Comparison of ENCODE assay signal across 1 cellular context in the genomic region with DNA sequence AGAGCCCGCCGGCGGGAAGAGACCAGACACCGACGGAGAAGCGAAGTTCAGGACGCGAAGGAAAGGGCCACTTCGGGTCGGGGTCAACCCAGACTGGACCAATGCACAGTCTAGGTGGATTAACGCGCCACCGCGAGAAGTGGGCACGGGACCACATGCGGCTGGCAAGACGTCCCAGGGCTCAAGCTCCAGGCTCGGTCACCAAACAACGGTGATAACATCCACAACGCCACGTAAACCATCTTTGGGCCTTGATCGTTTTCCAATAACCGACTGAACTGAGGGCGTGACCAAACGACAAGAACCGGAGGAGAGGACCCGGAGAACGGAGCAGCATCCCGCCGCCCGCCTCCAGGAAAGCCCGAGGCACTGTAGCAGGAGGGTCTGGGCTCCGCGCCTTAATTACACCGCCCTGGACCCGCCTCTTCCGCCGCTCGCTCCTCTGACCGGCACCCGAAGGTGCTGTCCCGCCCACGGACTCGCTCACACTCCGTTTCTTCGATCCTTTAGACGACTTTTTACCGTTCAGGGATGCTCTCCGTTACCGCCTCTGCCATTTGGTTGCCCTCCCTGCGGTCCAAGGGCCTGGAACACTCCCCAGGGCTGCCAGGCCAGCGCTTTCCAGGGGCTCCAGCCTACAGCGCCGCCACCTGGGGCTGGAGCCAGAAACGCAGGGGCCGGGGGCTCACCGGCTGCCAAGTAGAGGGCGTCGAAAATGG.
TF ChIP-seq lines count a peak whose summit lies in the region.

No MANE protein-coding gene starts in this region.

TF ChIP-seq in HEK293, 187 proteins besides CTCF, POLR2A, EP300 and RAD21 (continued from another document):
- TF ChIP-seq, protein P1, sequence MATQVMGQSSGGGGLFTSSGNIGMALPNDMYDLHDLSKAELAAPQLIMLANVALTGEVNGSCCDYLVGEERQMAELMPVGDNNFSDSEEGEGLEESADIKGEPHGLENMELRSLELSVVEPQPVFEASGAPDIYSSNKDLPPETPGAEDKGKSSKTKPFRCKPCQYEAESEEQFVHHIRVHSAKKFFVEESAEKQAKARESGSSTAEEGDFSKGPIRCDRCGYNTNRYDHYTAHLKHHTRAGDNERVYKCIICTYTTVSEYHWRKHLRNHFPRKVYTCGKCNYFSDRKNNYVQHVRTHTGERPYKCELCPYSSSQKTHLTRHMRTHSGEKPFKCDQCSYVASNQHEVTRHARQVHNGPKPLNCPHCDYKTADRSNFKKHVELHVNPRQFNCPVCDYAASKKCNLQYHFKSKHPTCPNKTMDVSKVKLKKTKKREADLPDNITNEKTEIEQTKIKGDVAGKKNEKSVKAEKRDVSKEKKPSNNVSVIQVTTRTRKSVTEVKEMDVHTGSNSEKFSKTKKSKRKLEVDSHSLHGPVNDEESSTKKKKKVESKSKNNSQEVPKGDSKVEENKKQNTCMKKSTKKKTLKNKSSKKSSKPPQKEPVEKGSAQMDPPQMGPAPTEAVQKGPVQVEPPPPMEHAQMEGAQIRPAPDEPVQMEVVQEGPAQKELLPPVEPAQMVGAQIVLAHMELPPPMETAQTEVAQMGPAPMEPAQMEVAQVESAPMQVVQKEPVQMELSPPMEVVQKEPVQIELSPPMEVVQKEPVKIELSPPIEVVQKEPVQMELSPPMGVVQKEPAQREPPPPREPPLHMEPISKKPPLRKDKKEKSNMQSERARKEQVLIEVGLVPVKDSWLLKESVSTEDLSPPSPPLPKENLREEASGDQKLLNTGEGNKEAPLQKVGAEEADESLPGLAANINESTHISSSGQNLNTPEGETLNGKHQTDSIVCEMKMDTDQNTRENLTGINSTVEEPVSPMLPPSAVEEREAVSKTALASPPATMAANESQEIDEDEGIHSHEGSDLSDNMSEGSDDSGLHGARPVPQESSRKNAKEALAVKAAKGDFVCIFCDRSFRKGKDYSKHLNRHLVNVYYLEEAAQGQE (tag by site-specific recombination; IDR thresholded peaks at IDR 0.05) = peak; percentile 62; the same call in 1 of the 2 replicates
- no peak for TF ChIP-seq ZNF404 (tag by site-specific recombination; IDR thresholded peaks at IDR 0.05)
- TF ChIP-seq TCF7L2 (IDR thresholded peaks at IDR 0.05; ENCODE audit: borderline replicate concordance, low read depth, low read length) = no peak
- no peak for TF ChIP-seq ZNF350 (tag by site-specific recombination; IDR thresholded peaks at IDR 0.05)
- no peak for TF ChIP-seq ZNF184 (tag by site-specific recombination; IDR thresholded peaks at IDR 0.05)
- no peak for TF ChIP-seq ZNF366 (tag by site-specific recombination; conservative IDR thresholded peaks at IDR 0.05)
- TF ChIP-seq GLIS2 (tag by site-specific recombination; IDR thresholded peaks at IDR 0.05) = peak; percentile 65
- TF ChIP-seq, protein P2, sequence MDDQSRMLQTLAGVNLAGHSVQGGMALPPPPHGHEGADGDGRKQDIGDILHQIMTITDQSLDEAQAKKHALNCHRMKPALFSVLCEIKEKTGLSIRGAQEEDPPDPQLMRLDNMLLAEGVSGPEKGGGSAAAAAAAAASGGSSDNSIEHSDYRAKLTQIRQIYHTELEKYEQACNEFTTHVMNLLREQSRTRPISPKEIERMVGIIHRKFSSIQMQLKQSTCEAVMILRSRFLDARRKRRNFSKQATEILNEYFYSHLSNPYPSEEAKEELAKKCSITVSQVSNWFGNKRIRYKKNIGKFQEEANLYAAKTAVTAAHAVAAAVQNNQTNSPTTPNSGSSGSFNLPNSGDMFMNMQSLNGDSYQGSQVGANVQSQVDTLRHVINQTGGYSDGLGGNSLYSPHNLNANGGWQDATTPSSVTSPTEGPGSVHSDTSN (CRISPR knock-in tag; IDR thresholded peaks at IDR 0.05) = peak; percentile 32
- TF ChIP-seq ZNF169 (tag by site-specific recombination; IDR thresholded peaks at IDR 0.05) = no peak
- TF ChIP-seq ZNF670 (tag by site-specific recombination; IDR thresholded peaks at IDR 0.05; ENCODE audit: low read depth) = no peak
- TF ChIP-seq ZNF138 (tag by site-specific recombination; IDR thresholded peaks at IDR 0.05; ENCODE audit: borderline replicate concordance) = no peak
- TF ChIP-seq, protein P3, sequence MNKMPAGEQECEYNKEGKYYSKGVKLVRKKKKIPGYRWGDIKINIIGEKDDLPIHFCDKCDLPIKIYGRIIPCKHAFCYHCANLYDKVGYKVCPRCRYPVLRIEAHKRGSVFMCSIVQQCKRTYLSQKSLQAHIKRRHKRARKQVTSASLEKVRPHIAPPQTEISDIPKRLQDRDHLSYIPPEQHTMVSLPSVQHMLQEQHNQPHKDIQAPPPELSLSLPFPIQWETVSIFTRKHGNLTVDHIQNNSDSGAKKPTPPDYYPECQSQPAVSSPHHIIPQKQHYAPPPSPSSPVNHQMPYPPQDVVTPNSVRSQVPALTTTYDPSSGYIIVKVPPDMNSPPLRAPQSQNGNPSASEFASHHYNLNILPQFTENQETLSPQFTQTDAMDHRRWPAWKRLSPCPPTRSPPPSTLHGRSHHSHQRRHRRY (tag by site-specific recombination; IDR thresholded peaks at IDR 0.05) = 0 out of 2 replicates have a peak, but pooled peaks have one; percentile 50
- TF ChIP-seq ZBTB17 (tag by site-specific recombination; IDR thresholded peaks at IDR 0.05) = peak; percentile 85
- no peak for TF ChIP-seq ZSCAN23 (tag by site-specific recombination; IDR thresholded peaks at IDR 0.05)
- TF ChIP-seq BCL11A (tag by site-specific recombination; IDR thresholded peaks at IDR 0.05; ENCODE audit: low read depth) = 0 out of 2 replicates have a peak, but pooled peaks have one; percentile 32
- TF ChIP-seq, protein P4, sequence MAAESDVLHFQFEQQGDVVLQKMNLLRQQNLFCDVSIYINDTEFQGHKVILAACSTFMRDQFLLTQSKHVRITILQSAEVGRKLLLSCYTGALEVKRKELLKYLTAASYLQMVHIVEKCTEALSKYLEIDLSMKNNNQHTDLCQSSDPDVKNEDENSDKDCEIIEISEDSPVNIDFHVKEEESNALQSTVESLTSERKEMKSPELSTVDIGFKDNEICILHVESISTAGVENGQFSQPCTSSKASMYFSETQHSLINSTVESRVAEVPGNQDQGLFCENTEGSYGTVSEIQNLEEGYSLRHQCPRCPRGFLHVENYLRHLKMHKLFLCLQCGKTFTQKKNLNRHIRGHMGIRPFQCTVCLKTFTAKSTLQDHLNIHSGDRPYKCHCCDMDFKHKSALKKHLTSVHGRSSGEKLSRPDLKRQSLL (tag by site-specific recombination; IDR thresholded peaks at IDR 0.05) = peak; percentile 70
- TF ChIP-seq, protein P5, sequence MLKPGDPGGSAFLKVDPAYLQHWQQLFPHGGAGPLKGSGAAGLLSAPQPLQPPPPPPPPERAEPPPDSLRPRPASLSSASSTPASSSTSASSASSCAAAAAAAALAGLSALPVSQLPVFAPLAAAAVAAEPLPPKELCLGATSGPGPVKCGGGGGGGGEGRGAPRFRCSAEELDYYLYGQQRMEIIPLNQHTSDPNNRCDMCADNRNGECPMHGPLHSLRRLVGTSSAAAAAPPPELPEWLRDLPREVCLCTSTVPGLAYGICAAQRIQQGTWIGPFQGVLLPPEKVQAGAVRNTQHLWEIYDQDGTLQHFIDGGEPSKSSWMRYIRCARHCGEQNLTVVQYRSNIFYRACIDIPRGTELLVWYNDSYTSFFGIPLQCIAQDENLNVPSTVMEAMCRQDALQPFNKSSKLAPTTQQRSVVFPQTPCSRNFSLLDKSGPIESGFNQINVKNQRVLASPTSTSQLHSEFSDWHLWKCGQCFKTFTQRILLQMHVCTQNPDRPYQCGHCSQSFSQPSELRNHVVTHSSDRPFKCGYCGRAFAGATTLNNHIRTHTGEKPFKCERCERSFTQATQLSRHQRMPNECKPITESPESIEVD (tag by site-specific recombination; IDR thresholded peaks at IDR 0.05) = no peak
- 0 out of 2 replicates have a peak, but pooled peaks have one; percentile 52 for TF ChIP-seq ZNF394 (tag by site-specific recombination; IDR thresholded peaks at IDR 0.05; ENCODE audit: borderline replicate concordance)
- TF ChIP-seq EGR2 (tag by site-specific recombination; IDR thresholded peaks at IDR 0.05; ENCODE audit: low read depth) = peak; percentile 90
- TF ChIP-seq ZNF248 (tag by site-specific recombination; IDR thresholded peaks at IDR 0.05) = no peak
- TF ChIP-seq, protein P6, sequence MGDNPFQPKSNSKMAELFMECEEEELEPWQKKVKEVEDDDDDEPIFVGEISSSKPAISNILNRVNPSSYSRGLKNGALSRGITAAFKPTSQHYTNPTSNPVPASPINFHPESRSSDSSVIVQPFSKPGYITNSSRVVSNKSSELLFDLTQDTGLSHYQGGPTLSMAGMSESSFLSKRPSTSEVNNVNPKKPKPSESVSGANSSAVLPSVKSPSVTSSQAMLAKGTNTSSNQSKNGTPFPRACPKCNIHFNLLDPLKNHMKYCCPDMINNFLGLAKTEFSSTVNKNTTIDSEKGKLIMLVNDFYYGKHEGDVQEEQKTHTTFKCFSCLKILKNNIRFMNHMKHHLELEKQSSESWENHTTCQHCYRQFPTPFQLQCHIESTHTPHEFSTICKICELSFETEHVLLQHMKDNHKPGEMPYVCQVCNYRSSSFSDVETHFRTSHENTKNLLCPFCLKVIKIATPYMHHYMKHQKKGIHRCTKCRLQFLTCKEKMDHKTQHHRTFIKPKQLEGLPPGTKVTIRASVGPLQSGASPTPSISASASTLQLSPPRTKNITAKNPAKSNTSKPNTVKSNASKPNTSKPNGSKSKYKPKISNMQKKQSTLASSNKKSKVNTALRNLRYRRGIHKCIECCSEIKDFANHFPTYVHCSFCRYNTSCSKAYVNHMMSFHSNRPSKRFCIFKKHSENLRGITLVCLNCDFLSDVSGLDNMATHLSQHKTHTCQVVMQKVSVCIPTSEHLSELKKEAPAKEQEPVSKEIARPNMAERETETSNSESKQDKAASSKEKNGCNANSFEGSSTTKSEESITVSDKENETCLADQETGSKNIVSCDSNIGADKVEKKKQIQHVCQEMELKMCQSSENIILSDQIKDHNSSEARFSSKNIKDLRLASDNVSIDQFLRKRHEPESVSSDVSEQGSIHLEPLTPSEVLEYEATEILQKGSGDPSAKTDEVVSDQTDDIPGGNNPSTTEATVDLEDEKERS (tag by site-specific recombination; IDR thresholded peaks at IDR 0.05) = peak; percentile 5; the same call in 1 of the 2 replicates
- TF ChIP-seq, protein P7, sequence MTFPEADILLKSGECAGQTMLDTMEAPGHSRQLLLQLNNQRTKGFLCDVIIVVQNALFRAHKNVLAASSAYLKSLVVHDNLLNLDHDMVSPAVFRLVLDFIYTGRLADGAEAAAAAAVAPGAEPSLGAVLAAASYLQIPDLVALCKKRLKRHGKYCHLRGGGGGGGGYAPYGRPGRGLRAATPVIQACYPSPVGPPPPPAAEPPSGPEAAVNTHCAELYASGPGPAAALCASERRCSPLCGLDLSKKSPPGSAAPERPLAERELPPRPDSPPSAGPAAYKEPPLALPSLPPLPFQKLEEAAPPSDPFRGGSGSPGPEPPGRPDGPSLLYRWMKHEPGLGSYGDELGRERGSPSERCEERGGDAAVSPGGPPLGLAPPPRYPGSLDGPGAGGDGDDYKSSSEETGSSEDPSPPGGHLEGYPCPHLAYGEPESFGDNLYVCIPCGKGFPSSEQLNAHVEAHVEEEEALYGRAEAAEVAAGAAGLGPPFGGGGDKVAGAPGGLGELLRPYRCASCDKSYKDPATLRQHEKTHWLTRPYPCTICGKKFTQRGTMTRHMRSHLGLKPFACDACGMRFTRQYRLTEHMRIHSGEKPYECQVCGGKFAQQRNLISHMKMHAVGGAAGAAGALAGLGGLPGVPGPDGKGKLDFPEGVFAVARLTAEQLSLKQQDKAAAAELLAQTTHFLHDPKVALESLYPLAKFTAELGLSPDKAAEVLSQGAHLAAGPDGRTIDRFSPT (tag by site-specific recombination; IDR thresholded peaks at IDR 0.05) = peak; percentile 50; the same call in 1 of the 2 replicates
- TF ChIP-seq, protein P8, sequence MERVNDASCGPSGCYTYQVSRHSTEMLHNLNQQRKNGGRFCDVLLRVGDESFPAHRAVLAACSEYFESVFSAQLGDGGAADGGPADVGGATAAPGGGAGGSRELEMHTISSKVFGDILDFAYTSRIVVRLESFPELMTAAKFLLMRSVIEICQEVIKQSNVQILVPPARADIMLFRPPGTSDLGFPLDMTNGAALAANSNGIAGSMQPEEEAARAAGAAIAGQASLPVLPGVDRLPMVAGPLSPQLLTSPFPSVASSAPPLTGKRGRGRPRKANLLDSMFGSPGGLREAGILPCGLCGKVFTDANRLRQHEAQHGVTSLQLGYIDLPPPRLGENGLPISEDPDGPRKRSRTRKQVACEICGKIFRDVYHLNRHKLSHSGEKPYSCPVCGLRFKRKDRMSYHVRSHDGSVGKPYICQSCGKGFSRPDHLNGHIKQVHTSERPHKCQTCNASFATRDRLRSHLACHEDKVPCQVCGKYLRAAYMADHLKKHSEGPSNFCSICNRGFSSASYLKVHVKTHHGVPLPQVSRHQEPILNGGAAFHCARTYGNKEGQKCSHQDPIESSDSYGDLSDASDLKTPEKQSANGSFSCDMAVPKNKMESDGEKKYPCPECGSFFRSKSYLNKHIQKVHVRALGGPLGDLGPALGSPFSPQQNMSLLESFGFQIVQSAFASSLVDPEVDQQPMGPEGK (tag by site-specific recombination; IDR thresholded peaks at IDR 0.05) = peak; percentile 86
- no peak for TF ChIP-seq ZFP3 (tag by site-specific recombination; IDR thresholded peaks at IDR 0.05; ENCODE audit: low read depth)
- TF ChIP-seq ZNF223 (tag by site-specific recombination; IDR thresholded peaks at IDR 0.05) = no peak
- TF ChIP-seq, protein P9, sequence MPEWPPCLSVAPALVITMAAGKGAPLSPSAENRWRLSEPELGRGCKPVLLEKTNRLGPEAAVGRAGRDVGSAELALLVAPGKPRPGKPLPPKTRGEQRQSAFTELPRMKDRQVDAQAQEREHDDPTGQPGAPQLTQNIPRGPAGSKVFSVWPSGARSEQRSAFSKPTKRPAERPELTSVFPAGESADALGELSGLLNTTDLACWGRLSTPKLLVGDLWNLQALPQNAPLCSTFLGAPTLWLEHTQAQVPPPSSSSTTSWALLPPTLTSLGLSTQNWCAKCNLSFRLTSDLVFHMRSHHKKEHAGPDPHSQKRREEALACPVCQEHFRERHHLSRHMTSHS (tag by site-specific recombination; IDR thresholded peaks at IDR 0.05) = no peak
- TF ChIP-seq ZNF239 (tag by site-specific recombination; IDR thresholded peaks at IDR 0.05) = no peak
- TF ChIP-seq ZBTB8A (tag by site-specific recombination; IDR thresholded peaks at IDR 0.05) = peak; percentile 97
- TF ChIP-seq ZNF2 (tag by site-specific recombination; IDR thresholded peaks at IDR 0.05) = peak; percentile 68
- TF ChIP-seq ZNF211 (tag by site-specific recombination; IDR thresholded peaks at IDR 0.05; ENCODE audit: low read depth) = no peak
- TF ChIP-seq KLF16 (tag by site-specific recombination; IDR thresholded peaks at IDR 0.05) = 0 out of 2 replicates have a peak, but pooled peaks have one; percentile 60
- TF ChIP-seq ZNF133 (tag by site-specific recombination; IDR thresholded peaks at IDR 0.05) = no peak
- TF ChIP-seq KLF10 (tag by site-specific recombination; IDR thresholded peaks at IDR 0.05) = peak; percentile 40; the same call in 1 of the 2 replicates
- peak; percentile 53 for TF ChIP-seq FEZF1 (tag by site-specific recombination; IDR thresholded peaks at IDR 0.05)
- no peak for TF ChIP-seq GLI4 (tag by site-specific recombination; IDR thresholded peaks at IDR 0.05)
- TF ChIP-seq SCRT2 (tag by site-specific recombination; IDR thresholded peaks at IDR 0.05) = no peak
- TF ChIP-seq ZNF354C (tag by site-specific recombination; IDR thresholded peaks at IDR 0.05; ENCODE audit: borderline replicate concordance, low read depth) = no peak
- no peak for TF ChIP-seq IKZF3 (tag by site-specific recombination; IDR thresholded peaks at IDR 0.05)
